ENCODE assay signal across 7 cellular contexts in genomic region chrX:71533514-71533849, GRCh38. TPM values are rescaled to one million over a fixed set of nuclear protein-coding genes. Genes with fewer than 3 reads are reported as not detected.
DNase-seq lines count a peak whose midpoint lies in the region; ATAC-seq and TF ChIP-seq lines count a peak whose summit lies in the region.

No MANE protein-coding gene starts in this region.

- dilution Hi-C loops in IMR-90 (cut with HindIII; ENCODE audit: low sequenced_read_pairs, unreplicated experiment): no loop called here

- H2AK5ac ChIP-seq in IMR-90 (ENCODE audit: low read depth, low read length): peak overlapping the region; percentile 91

- H3K4me1 ChIP-seq in IMR-90 (ENCODE audit: control insufficient read depth, insufficient read depth, low read length) (peaks cover 2% of the 10 kb centered on the region; the same call in 1 of the 2 replicates), iPS-20b (ENCODE audit: insufficient read depth, low read length) (no peaks in the 10 kb centered on the region), subcutaneous abdominal adipose tissue (ENCODE audit: control insufficient read depth in 5 of 5, insufficient read depth in 5 of 5, low read length in 5 of 5) (peaks cover 0 to 24% (median 12%) of the 10 kb centered on the region in 5 donors)

- TF ChIP-seq CTCF in IMR-90 (conservative IDR thresholded peaks at IDR 0.05; ENCODE audit: low read depth, low read length): no peak

- no TSS peak for BruUV-seq in IMR-90 (replicated peaks; lab: Mats Ljungman, UMichigan)

- no peak for DNase-seq in IMR-90
- no peak for DNase-seq in activated naive CD8-positive, alpha-beta T cell treated with anti-CD3 and anti-CD28 coated beads for 36 hours

- in situ Hi-C loops in IMR-90 (cut with MboI; ENCODE audit: low sequenced_read_pairs): no loop called here

- no peaks in the 10 kb centered on the region for H3K79me1 ChIP-seq in IMR-90 (ENCODE audit: low read depth in 1 of 2, low read length in 2 of 2)

- WGBS in IMR-90 (ENCODE audit: extremely low coverage in 2 of 2, insufficient read length in 1 of 2), 2 experiments: 59% methylated on average over 8 of the region's 12 CpGs; no CpG with 5 or more reads in 1 of the 2 experiments

- peak overlapping the region; percentile 67 for H3K18ac ChIP-seq in IMR-90 (ENCODE audit: low read depth, low read length)

- H2BK15ac ChIP-seq in IMR-90 (ENCODE audit: low read depth, low read length): peak overlapping the region; percentile 25; the same call in 2 of the 3 replicates

- TF ChIP-seq POLR2A in IMR-90 (IDR thresholded peaks at IDR 0.05; ENCODE audit: low read depth, low read length): no peak

- intact Hi-C loops in IMR-90 (cut with micrococcal nuclease): loop anchor here (2.0 to 5.0 kb wide), 3 partner anchors 41 to 119 kb away; no protein-coding TSS in a partner anchor

- peak overlapping the region; percentile 80 for H3K4me2 ChIP-seq in IMR-90 (ENCODE audit: low read depth, low read length)

- H3K9ac ChIP-seq in IMR-90 (ENCODE audit: low read depth, low read length) (peak overlapping the region; percentile 94), iPS-20b (ENCODE audit: low read depth, low read length) (peak overlapping the region; percentile 99), subcutaneous abdominal adipose tissue (ENCODE audit: low read length in 5 of 5) (peak overlapping the region; percentile 77 to 95 (median 90))

- POLR2A ChIA-PET in IMR-90 (lab: Charles Lee; ENCODE audit: unreplicated experiment): no interaction called here

- TF ChIP-seq RAD21 in IMR-90 (IDR thresholded peaks at IDR 0.05; ENCODE audit: low read length): no peak

- CTCF ChIA-PET in IMR-90 (lab: Yijun Ruan, JAX): no interaction called here

- H3K23ac ChIP-seq in IMR-90 (ENCODE audit: low read depth, low read length): peak overlapping the region; percentile 98

- H2BK20ac ChIP-seq in IMR-90 (ENCODE audit: low read depth, low read length): no peak overlapping the region

- H3K27ac Mint-ChIP-seq in activated naive CD8-positive, alpha-beta T cell treated with anti-CD3 and anti-CD28 coated beads for 36 hours: peak overlapping the region; percentile 99

- H2AFZ ChIP-seq in IMR-90 (replicated peaks; ENCODE audit: low read length, poor library complexity): peak overlapping the region; percentile 88

- H3K4me3 ChIP-seq in IMR-90 (ENCODE audit: insufficient read depth, low read depth, low read length) (peak overlapping the region; percentile 81), iPS-20b (ENCODE audit: low read length) (peak overlapping the region; percentile 98), subcutaneous abdominal adipose tissue (ENCODE audit: low read depth in 1 of 5, low read length in 5 of 5) (peak overlapping the region; percentile 79 to 98 (median 91))

- peak overlapping the region; percentile 96 for H3K4me3 Mint-ChIP-seq in activated naive CD8-positive, alpha-beta T cell treated with anti-CD3 and anti-CD28 coated beads for 36 hours

- peak overlapping the region; percentile 86 to 90 for H4K8ac ChIP-seq in IMR-90 (ENCODE audit: low read depth in 2 of 2, low read length in 2 of 2)

- H3K27me3 Mint-ChIP-seq in activated naive CD8-positive, alpha-beta T cell treated with anti-CD3 and anti-CD28 coated beads for 36 hours: no peaks in the 10 kb centered on the region

- peak overlapping the region; percentile 84 for H2BK5ac ChIP-seq in IMR-90 (ENCODE audit: low read depth, low read length, poor library complexity, severe bottlenecking)

- H3K27me3 ChIP-seq in IMR-90 (ENCODE audit: control insufficient read depth, insufficient read depth, low read length) (peaks cover under 1% of the 10 kb centered on the region; the same call in 1 of the 2 replicates), iPS-20b (ENCODE audit: insufficient read depth, low read length) (peaks cover 5% of the 10 kb centered on the region; the same call in 1 of the 2 replicates), subcutaneous abdominal adipose tissue (ENCODE audit: control insufficient read depth in 5 of 5, insufficient read depth in 4 of 5, low read length in 5 of 5) (peaks cover 0 to 3% (median 0%) of the 10 kb centered on the region in 5 donors)

- H3K14ac ChIP-seq in IMR-90 (replicated peaks; ENCODE audit: low read depth, low read length): peak overlapping the region; percentile 97

- peak overlapping the region; percentile 87; the same call in 1 of the 2 replicates for H3K56ac ChIP-seq in IMR-90 (ENCODE audit: extremely low read depth, insufficient read depth, low read length)

- peaks cover 13% of the 10 kb centered on the region for H3K4me1 Mint-ChIP-seq in activated naive CD8-positive, alpha-beta T cell treated with anti-CD3 and anti-CD28 coated beads for 36 hours

- peak overlapping the region; percentile 97 for H3K4ac ChIP-seq in IMR-90 (ENCODE audit: low read depth, low read length)

- peaks cover 36% of the 10 kb centered on the region for H4K20me1 ChIP-seq in IMR-90 (ENCODE audit: insufficient read depth, low read length)

- no peaks in the 10 kb centered on the region for H3K9me1 ChIP-seq in IMR-90 (ENCODE audit: insufficient read depth, low read length)

- ATAC-seq in IMR-90 (ENCODE audit: low read depth) (no peak), HG02623 (IDR thresholded peaks at IDR 0.05; ENCODE audit: unreplicated experiment) (no peak), GM18511 (IDR thresholded peaks at IDR 0.05; ENCODE audit: unreplicated experiment) (no peak), GM19351 (IDR thresholded peaks at IDR 0.05; ENCODE audit: unreplicated experiment) (no peak)

- no peak overlapping the region; the same call in 1 of the 2 replicates for H2BK120ac ChIP-seq in IMR-90 (ENCODE audit: low read depth, low read length)

- peak overlapping the region; percentile 90 for H4K91ac ChIP-seq in IMR-90 (ENCODE audit: insufficient read depth, low read depth, low read length)

- no peaks in the 10 kb centered on the region for H3K9me3 ChIP-seq in IMR-90 (ENCODE audit: control insufficient read depth, insufficient read depth, low read length)
- H3K9me3 ChIP-seq in iPS-20b (ENCODE audit: insufficient read depth, low read depth, low read length): no peaks in the 10 kb centered on the region
- peaks cover 0 to 6% (median 3%) of the 10 kb centered on the region in 5 donors for H3K9me3 ChIP-seq in subcutaneous abdominal adipose tissue (ENCODE audit: control insufficient read depth in 5 of 5, low read length in 5 of 5)

- peaks cover 4% of the 10 kb centered on the region for H3K9me3 Mint-ChIP-seq in activated naive CD8-positive, alpha-beta T cell treated with anti-CD3 and anti-CD28 coated beads for 36 hours

- H3K27ac ChIP-seq in IMR-90 (ENCODE audit: insufficient read depth, low read length): peak overlapping the region; percentile 88
- H3K27ac ChIP-seq in iPS-20b (ENCODE audit: low read length): peak overlapping the region; percentile 89
- peak overlapping the region; percentile 98 for H3K27ac ChIP-seq in subcutaneous abdominal adipose tissue (ENCODE audit: low read depth, low read length)

- peak overlapping the region; percentile 92 for H2AK9ac ChIP-seq in IMR-90 (replicated peaks; ENCODE audit: low read depth, low read length, poor library complexity)

- peaks cover 46% of the 10 kb centered on the region for H3K36me3 Mint-ChIP-seq in activated naive CD8-positive, alpha-beta T cell treated with anti-CD3 and anti-CD28 coated beads for 36 hours

- peak overlapping the region; percentile 86 for H4K5ac ChIP-seq in IMR-90 (ENCODE audit: low read depth, low read length)

- H3K36me3 ChIP-seq in IMR-90 (ENCODE audit: control insufficient read depth, insufficient read depth, low read length): 0 out of 2 replicates have a peak, but pooled peaks cover 2% of the 10 kb centered on the region
- H3K36me3 ChIP-seq in iPS-20b (ENCODE audit: insufficient read depth, low read depth, low read length): peaks cover 18% of the 10 kb centered on the region
- peaks cover 0 to 5% (median 2%) of the 10 kb centered on the region in 5 donors for H3K36me3 ChIP-seq in subcutaneous abdominal adipose tissue (ENCODE audit: control insufficient read depth in 5 of 5, insufficient read depth in 5 of 5, low read length in 5 of 5)

TF ChIP-seq in IMR-90, 13 proteins besides CTCF, POLR2A, EP300 and RAD21 (continues in another document):
- TF ChIP-seq CEBPB (IDR thresholded peaks at IDR 0.05; ENCODE audit: low read depth, low read length) (no peak), FOS (IDR thresholded peaks at IDR 0.05; ENCODE audit: low read depth, low read length) (no peak), MAZ (IDR thresholded peaks at IDR 0.05; ENCODE audit: borderline replicate concordance, low read depth, low read length) (no peak), CHD1 (IDR thresholded peaks at IDR 0.05; ENCODE audit: low read depth, low read length) (no peak), MAFK (IDR thresholded peaks at IDR 0.05; ENCODE audit: low read depth, low read length) (no peak), RFX5 (IDR thresholded peaks at IDR 0.05; ENCODE audit: low read depth, low read length) (no peak), NFE2L2 (IDR thresholded peaks at IDR 0.05; ENCODE audit: low read depth, low read length) (no peak), MXI1 (IDR thresholded peaks at IDR 0.05; ENCODE audit: borderline replicate concordance, low read depth, low read length) (no peak), RCOR1 (IDR thresholded peaks at IDR 0.05; ENCODE audit: insufficient replicate concordance, low read length) (no peak), BHLHE40 (IDR thresholded peaks at IDR 0.05; ENCODE audit: low read depth, low read length) (no peak), SMC3 (IDR thresholded peaks at IDR 0.05; ENCODE audit: low read depth, low read length) (no peak)
- TF ChIP-seq, protein P1, sequence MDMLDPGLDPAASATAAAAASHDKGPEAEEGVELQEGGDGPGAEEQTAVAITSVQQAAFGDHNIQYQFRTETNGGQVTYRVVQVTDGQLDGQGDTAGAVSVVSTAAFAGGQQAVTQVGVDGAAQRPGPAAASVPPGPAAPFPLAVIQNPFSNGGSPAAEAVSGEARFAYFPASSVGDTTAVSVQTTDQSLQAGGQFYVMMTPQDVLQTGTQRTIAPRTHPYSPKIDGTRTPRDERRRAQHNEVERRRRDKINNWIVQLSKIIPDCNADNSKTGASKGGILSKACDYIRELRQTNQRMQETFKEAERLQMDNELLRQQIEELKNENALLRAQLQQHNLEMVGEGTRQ (IDR thresholded peaks at IDR 0.05; ENCODE audit: low read depth, low read length): no peak

RNA-seq across cellular contexts. Expression of gene OGT, which starts 0.6 kb away (rescaled TPM):
- 65.0 and 80.7 TPM in 2 replicates for total RNA-seq in IMR-90 (2012; rRNA removed)
- 96.8 and 113 TPM in 2 replicates for polyA plus RNA-seq in IMR-90 (2012; rRNA removed)
- 11.0 and 20.0 TPM in 2 replicates for polyA plus RNA-seq in IMR-90 (2012; cell fraction: cytosol; rRNA removed)
- 296 and 1,795 TPM in 2 replicates for polyA plus RNA-seq in IMR-90 (2012; cell fraction: nucleus; rRNA removed; ENCODE audit: low replicate concordance)
- total RNA-seq in activated naive CD8-positive, alpha-beta T cell treated with anti-CD3 and anti-CD28 coated beads for 36 hours: 100 to 1,000 TPM; 233 to 244 TPM

RNA-seq across cellular contexts. Expression of gene GCNA, which starts 44.8 kb away (rescaled TPM):
- total RNA-seq in IMR-90 (2012; rRNA removed): 0.83 and 0.90 TPM in 2 replicates
- 0.75 and 1.3 TPM in 2 replicates for polyA plus RNA-seq in IMR-90 (2012; rRNA removed)
- polyA plus RNA-seq in IMR-90 (2012; cell fraction: cytosol; rRNA removed): 0.25 and 0.29 TPM in 2 replicates
- polyA plus RNA-seq in IMR-90 (2012; cell fraction: nucleus; rRNA removed; ENCODE audit: low replicate concordance): 2.3 and 9.8 TPM in 2 replicates
- 1 to 10 TPM; 1.6 to 3.1 TPM for total RNA-seq in activated naive CD8-positive, alpha-beta T cell treated with anti-CD3 and anti-CD28 coated beads for 36 hours
